9 cellular contexts compared by ENCODE assay signal in the genomic region with DNA sequence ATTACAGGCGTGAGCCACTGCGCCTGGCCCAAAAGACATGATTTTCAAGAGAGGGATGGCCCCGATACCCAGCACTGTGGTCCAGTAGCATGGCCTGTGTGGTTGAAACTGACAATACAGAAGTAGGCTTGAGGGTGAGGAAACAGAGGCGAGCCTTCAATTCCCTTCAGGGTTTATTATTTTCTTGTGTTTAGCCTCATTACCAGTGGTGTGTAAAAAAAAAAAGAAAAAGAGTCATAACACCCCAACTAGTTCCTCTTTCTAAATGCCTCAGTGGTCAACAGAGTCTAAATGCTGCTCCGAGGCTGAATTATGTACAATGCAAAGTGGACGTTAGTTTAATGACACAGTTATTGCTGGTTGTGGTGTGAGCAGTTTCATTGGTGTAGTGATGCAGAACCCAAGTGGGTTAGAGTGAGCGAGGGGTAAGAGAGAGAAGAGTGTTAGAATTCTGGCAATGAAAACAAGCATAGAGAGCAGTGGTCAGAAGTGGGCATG. TPM values are rescaled to one million over a fixed set of nuclear protein-coding genes. Genes with fewer than 3 reads are reported as not detected.
DNase-seq lines count a peak whose midpoint lies in the region; ATAC-seq and TF ChIP-seq lines count a peak whose summit lies in the region.
"Had no signal": no experiment of that assay in that cellular context is flagged by ENCODE, and none has a peak within 500 bp of the region (broad histone marks: within the 10 kb centered on the region; RNA-seq: fewer than 3 reads in every experiment).

No MANE protein-coding gene starts in this region.

- H3K4me3 ChIP-seq in psoas muscle: no peak overlapping the region

- no peaks in the 10 kb centered on the region for H3K4me1 ChIP-seq in psoas muscle

- 92 to 93% (median 92%) methylated on average over 7 of the region's 7 CpGs for WGBS in psoas muscle, 3 donors

- H3K27ac ChIP-seq in psoas muscle: no peak overlapping the region

- DNase-seq in germinal center (ENCODE audit: low spot score) (peak; percentile 74), psoas muscle (no peak), GDM1 (lab: John Stamatoyannopoulos, UW) (no peak), cerebellum (ENCODE audit: low spot score) (no peak)
- no peak for DNase-seq in effector CD8-positive, alpha-beta T cell (lab: John Stamatoyannopoulos, UW)
- DNase-seq: Kasumi-1 had no signal

- H3K27me3 ChIP-seq in psoas muscle (ENCODE audit: insufficient read depth in 3 of 3, low read length in 2 of 3): no peaks in the 10 kb centered on the region

- intact Hi-C loops in psoas muscle (cut with DNase I): no loop called here

- no peak for TF ChIP-seq CTCF in psoas muscle (IDR thresholded peaks at IDR 0.05)

- H3K9me3 ChIP-seq in psoas muscle: no peaks in the 10 kb centered on the region

- no peaks in the 10 kb centered on the region for H3K36me3 ChIP-seq in psoas muscle (ENCODE audit: insufficient read depth in 1 of 2, low read depth in 1 of 2)

- ATAC-seq in GM18502 (IDR thresholded peaks at IDR 0.05; ENCODE audit: poor library complexity, unreplicated experiment): peak; percentile 99
- peak; percentile 99 for ATAC-seq in GM21515 (IDR thresholded peaks at IDR 0.05; ENCODE audit: unreplicated experiment)
- peak; percentile 99 for ATAC-seq in HG03378 (IDR thresholded peaks at IDR 0.05; ENCODE audit: unreplicated experiment)
- no peak for ATAC-seq in psoas muscle

RNA-seq across cellular contexts. Expression of a gene that starts 58.8 kb away (rescaled TPM):
- 1 to 10 TPM; 1.6 to 2.8 (median 2.3) TPM for total RNA-seq in psoas muscle
- polyA plus RNA-seq in psoas muscle: 1 to 10 TPM in 2 of 3 donors, under 1 TPM in 1; 0.55 to 1.4 (median 1.3) TPM
- total RNA-seq in cerebellum: 22.2 TPM

Comparison
In these comparisons a context has a peak if more than half of its experiments do, and no peak if none do; other contexts are left out.
1. ATAC-seq: peak in GM18502 (single experiment), GM21515 (single experiment) and HG03378 (single experiment); none in psoas muscle (0 of 4).